In genomic region chr2:238060542-238061309, GRCh38 we compare ENCODE assay signal across 1 cellular context.
TF ChIP-seq lines count a peak whose summit lies in the region.

TSS of gene SCLY (plus strand) at chr2:238061001. CDS start at chr2:238061055, 54 bp downstream.

TF ChIP-seq in K562, 482 proteins besides CTCF, POLR2A, EP300 and RAD21 (continued from another document and continues in another):
- TF ChIP-seq, protein P1, sequence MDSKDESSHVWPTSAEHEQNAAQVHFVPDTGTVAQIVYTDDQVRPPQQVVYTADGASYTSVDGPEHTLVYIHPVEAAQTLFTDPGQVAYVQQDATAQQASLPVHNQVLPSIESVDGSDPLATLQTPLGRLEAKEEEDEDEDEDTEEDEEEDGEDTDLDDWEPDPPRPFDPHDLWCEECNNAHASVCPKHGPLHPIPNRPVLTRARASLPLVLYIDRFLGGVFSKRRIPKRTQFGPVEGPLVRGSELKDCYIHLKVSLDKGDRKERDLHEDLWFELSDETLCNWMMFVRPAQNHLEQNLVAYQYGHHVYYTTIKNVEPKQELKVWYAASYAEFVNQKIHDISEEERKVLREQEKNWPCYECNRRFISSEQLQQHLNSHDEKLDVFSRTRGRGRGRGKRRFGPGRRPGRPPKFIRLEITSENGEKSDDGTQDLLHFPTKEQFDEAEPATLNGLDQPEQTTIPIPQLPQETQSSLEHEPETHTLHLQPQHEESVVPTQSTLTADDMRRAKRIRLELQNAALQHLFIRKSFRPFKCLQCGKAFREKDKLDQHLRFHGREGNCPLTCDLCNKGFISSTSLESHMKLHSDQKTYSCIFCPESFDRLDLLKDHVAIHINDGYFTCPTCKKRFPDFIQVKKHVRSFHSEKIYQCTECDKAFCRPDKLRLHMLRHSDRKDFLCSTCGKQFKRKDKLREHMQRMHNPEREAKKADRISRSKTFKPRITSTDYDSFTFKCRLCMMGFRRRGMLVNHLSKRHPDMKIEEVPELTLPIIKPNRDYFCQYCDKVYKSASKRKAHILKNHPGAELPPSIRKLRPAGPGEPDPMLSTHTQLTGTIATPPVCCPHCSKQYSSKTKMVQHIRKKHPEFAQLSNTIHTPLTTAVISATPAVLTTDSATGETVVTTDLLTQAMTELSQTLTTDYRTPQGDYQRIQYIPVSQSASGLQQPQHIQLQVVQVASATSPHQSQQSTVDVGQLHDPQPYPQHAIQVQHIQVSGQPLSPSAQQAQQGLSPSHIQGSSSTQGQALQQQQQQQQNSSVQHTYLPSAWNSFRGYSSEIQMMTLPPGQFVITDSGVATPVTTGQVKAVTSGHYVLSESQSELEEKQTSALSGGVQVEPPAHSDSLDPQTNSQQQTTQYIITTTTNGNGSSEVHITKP (IDR thresholded peaks at IDR 0.05; ENCODE audit: partially characterized antibody), result no peak
- TF ChIP-seq ZNF639 (CRISPR knock-in tag; conservative IDR thresholded peaks at IDR 0.05 in 1 of 2, IDR thresholded peaks at IDR 0.05 in 1 of 2), result peak in 1 of 2 experiments; percentile 99; a peak in 2 of 4 replicates
- peak; percentile 61 for TF ChIP-seq FOS (IDR thresholded peaks at IDR 0.05; ENCODE audit: extremely low read depth, insufficient read length)
- TF ChIP-seq, protein P2, sequence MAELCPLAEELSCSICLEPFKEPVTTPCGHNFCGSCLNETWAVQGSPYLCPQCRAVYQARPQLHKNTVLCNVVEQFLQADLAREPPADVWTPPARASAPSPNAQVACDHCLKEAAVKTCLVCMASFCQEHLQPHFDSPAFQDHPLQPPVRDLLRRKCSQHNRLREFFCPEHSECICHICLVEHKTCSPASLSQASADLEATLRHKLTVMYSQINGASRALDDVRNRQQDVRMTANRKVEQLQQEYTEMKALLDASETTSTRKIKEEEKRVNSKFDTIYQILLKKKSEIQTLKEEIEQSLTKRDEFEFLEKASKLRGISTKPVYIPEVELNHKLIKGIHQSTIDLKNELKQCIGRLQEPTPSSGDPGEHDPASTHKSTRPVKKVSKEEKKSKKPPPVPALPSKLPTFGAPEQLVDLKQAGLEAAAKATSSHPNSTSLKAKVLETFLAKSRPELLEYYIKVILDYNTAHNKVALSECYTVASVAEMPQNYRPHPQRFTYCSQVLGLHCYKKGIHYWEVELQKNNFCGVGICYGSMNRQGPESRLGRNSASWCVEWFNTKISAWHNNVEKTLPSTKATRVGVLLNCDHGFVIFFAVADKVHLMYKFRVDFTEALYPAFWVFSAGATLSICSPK (IDR thresholded peaks at IDR 0.05; ENCODE audit: borderline replicate concordance), result no peak
- peak; percentile 72; the same call in 1 of the 2 replicates for TF ChIP-seq CBX1 (IDR thresholded peaks at IDR 0.05; ENCODE audit: low read depth)
- TF ChIP-seq SOX6 (IDR thresholded peaks at IDR 0.05), result no peak
- peak; percentile 60 for TF ChIP-seq POLR2B (IDR thresholded peaks at IDR 0.05; ENCODE audit: low read depth, partially characterized antibody)
- no peak for TF ChIP-seq ZNF655 (CRISPR knock-in tag; IDR thresholded peaks at IDR 0.05)
- no peak for TF ChIP-seq TSHZ1 (CRISPR knock-in tag; IDR thresholded peaks at IDR 0.05)
- no peak for TF ChIP-seq POLR3G (IDR thresholded peaks at IDR 0.05; ENCODE audit: extremely low read depth, insufficient read length, insufficient replicate concordance)
- no peak for TF ChIP-seq BRD9 (IDR thresholded peaks at IDR 0.05; ENCODE audit: low read depth, partially characterized antibody)
- TF ChIP-seq SRSF1 (IDR thresholded peaks at IDR 0.05; ENCODE audit: low read depth, low read length), result no peak
- TF ChIP-seq PYGO2 (tag; IDR thresholded peaks at IDR 0.05), result no peak
- peak; percentile 83 to 84 for TF ChIP-seq NRF1 (conservative IDR thresholded peaks at IDR 0.05 in 1 of 2, IDR thresholded peaks at IDR 0.05 in 1 of 2)
- TF ChIP-seq, protein P3, sequence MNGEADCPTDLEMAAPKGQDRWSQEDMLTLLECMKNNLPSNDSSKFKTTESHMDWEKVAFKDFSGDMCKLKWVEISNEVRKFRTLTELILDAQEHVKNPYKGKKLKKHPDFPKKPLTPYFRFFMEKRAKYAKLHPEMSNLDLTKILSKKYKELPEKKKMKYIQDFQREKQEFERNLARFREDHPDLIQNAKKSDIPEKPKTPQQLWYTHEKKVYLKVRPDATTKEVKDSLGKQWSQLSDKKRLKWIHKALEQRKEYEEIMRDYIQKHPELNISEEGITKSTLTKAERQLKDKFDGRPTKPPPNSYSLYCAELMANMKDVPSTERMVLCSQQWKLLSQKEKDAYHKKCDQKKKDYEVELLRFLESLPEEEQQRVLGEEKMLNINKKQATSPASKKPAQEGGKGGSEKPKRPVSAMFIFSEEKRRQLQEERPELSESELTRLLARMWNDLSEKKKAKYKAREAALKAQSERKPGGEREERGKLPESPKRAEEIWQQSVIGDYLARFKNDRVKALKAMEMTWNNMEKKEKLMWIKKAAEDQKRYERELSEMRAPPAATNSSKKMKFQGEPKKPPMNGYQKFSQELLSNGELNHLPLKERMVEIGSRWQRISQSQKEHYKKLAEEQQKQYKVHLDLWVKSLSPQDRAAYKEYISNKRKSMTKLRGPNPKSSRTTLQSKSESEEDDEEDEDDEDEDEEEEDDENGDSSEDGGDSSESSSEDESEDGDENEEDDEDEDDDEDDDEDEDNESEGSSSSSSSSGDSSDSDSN (IDR thresholded peaks at IDR 0.05; ENCODE audit: borderline replicate concordance in 1 of 2, low read depth in 2 of 2, low read length in 2 of 2), result peak in 1 of 2 experiments; percentile 31; a peak in 1 of 4 replicates
- TF ChIP-seq, protein P4, sequence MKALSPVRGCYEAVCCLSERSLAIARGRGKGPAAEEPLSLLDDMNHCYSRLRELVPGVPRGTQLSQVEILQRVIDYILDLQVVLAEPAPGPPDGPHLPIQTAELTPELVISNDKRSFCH (CRISPR knock-in tag; IDR thresholded peaks at IDR 0.05), result no peak
- TF ChIP-seq, protein P4 (tag; IDR thresholded peaks at IDR 0.05), result peak; percentile 72; the same call in 1 of the 2 replicates
- TF ChIP-seq DIDO1 (tag; IDR thresholded peaks at IDR 0.05; ENCODE audit: low read depth), result 0 out of 2 replicates have a peak, but pooled peaks have one; percentile 27
- 0 out of 2 replicates have a peak, but pooled peaks have one; percentile 17 for TF ChIP-seq EGR1 (conservative IDR thresholded peaks at IDR 0.05)
- no peak for TF ChIP-seq NR2F6 (CRISPR knock-in tag; IDR thresholded peaks at IDR 0.05)
- peak; percentile 67 for TF ChIP-seq POLR2AphosphoS5 (IDR thresholded peaks at IDR 0.05; ENCODE audit: control insufficient read depth, insufficient read depth, low read depth, low read length)
- 0 out of 2 replicates have a peak, but pooled peaks have one; percentile 12 for TF ChIP-seq ATF1 (CRISPR knock-in tag; IDR thresholded peaks at IDR 0.05)
- peak; percentile 91 for TF ChIP-seq ATF1 (tag; IDR thresholded peaks at IDR 0.05)
- no peak for TF ChIP-seq KAT2B (IDR thresholded peaks at IDR 0.05; ENCODE audit: low read depth, low read length)
- peak; percentile 93 for TF ChIP-seq USF2 (CRISPR knock-in tag; IDR thresholded peaks at IDR 0.05)
- TF ChIP-seq ZNF23 (CRISPR knock-in tag; IDR thresholded peaks at IDR 0.05), result no peak
- 0 out of 4 replicates have a peak, but pooled peaks of 1 of the 2 experiments have one; percentile 10 for TF ChIP-seq TEAD1 (CRISPR knock-in tag; IDR thresholded peaks at IDR 0.05)
- TF ChIP-seq HCFC1 (IDR thresholded peaks at IDR 0.05; ENCODE audit: low read depth, low read length), result peak; percentile 65
- TF ChIP-seq THRAP3 (IDR thresholded peaks at IDR 0.05; ENCODE audit: borderline replicate concordance), result no peak
- TF ChIP-seq, protein P5, sequence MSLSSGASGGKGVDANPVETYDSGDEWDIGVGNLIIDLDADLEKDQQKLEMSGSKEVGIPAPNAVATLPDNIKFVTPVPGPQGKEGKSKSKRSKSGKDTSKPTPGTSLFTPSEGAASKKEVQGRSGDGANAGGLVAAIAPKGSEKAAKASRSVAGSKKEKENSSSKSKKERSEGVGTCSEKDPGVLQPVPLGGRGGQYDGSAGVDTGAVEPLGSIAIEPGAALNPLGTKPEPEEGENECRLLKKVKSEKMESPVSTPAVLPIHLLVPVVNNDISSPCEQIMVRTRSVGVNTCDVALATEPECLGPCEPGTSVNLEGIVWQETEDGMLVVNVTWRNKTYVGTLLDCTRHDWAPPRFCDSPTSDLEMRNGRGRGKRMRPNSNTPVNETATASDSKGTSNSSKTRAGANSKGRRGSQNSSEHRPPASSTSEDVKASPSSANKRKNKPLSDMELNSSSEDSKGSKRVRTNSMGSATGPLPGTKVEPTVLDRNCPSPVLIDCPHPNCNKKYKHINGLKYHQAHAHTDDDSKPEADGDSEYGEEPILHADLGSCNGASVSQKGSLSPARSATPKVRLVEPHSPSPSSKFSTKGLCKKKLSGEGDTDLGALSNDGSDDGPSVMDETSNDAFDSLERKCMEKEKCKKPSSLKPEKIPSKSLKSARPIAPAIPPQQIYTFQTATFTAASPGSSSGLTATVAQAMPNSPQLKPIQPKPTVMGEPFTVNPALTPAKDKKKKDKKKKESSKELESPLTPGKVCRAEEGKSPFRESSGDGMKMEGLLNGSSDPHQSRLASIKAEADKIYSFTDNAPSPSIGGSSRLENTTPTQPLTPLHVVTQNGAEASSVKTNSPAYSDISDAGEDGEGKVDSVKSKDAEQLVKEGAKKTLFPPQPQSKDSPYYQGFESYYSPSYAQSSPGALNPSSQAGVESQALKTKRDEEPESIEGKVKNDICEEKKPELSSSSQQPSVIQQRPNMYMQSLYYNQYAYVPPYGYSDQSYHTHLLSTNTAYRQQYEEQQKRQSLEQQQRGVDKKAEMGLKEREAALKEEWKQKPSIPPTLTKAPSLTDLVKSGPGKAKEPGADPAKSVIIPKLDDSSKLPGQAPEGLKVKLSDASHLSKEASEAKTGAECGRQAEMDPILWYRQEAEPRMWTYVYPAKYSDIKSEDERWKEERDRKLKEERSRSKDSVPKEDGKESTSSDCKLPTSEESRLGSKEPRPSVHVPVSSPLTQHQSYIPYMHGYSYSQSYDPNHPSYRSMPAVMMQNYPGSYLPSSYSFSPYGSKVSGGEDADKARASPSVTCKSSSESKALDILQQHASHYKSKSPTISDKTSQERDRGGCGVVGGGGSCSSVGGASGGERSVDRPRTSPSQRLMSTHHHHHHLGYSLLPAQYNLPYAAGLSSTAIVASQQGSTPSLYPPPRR (CRISPR knock-in tag; IDR thresholded peaks at IDR 0.05; ENCODE audit: borderline replicate concordance), result no peak
- no peak for TF ChIP-seq ARHGAP35 (IDR thresholded peaks at IDR 0.05; ENCODE audit: partially characterized antibody)
- TF ChIP-seq FOXA1 (IDR thresholded peaks at IDR 0.05; ENCODE audit: borderline replicate concordance), result no peak
- TF ChIP-seq PHF20 (IDR thresholded peaks at IDR 0.05; ENCODE audit: partially characterized antibody), result peak; percentile 89
- 0 out of 2 replicates have a peak, but pooled peaks have one; percentile 54 for TF ChIP-seq ELF1 (tag; IDR thresholded peaks at IDR 0.05)
